In genomic region chr12:93668919-93669418, GRCh38 we compare ENCODE assay signal across 12 cellular contexts. TPM values are rescaled to one million over a fixed set of nuclear protein-coding genes. Genes with fewer than 3 reads are reported as not detected.
DNase-seq lines count a peak whose midpoint lies in the region; ATAC-seq, FAIRE-seq and TF ChIP-seq lines count a peak whose summit lies in the region.
"Had no signal": no experiment of that assay in that cellular context is flagged by ENCODE, and none has a peak within 500 bp of the region (broad histone marks: within the 10 kb centered on the region; RNA-seq: fewer than 3 reads in every experiment).

No MANE protein-coding gene starts in this region.

- H3K36me3 ChIP-seq in psoas muscle (ENCODE audit: insufficient read depth in 1 of 2, low read depth in 1 of 2) (no peaks in the 10 kb centered on the region), tibial nerve (no peaks in the 10 kb centered on the region)

- TF ChIP-seq POLR2A in tibial nerve (IDR thresholded peaks at IDR 0.05): no peak

- WGBS in psoas muscle, 3 donors: 90 to 96% (median 92%) methylated on average over 5 of the region's 5 CpGs
- 91 to 92% methylated on average over 5 of the region's 5 CpGs for WGBS in tibial nerve, 2 donors

- H3K9me3 Mint-ChIP-seq in activated B cell treated with CpG ODN at 0.5 μM for 24 hours (peaks cover 6% of the 10 kb centered on the region), mesothelial cell of epicardium (peaks cover 12% of the 10 kb centered on the region)

- H3K4me3 Mint-ChIP-seq in activated B cell treated with CpG ODN at 0.5 μM for 24 hours: no peak overlapping the region
- H3K4me3 Mint-ChIP-seq in mesothelial cell of epicardium: no peak overlapping the region
- H3K4me3 Mint-ChIP-seq: activated naive CD8-positive, alpha-beta T cell; CD14-positive monocyte; stimulated activated naive CD8-positive, alpha-beta T cell treated with anti-CD3 and anti-CD28 coated beads, Interleukin-15, Interleukin-2, amounts not matched to agents 100 ng/mL and 50 ng/mL, for 24 hours had no signal

- H3K27me3 ChIP-seq in psoas muscle (ENCODE audit: insufficient read depth in 3 of 3, low read length in 2 of 3) (no peaks in the 10 kb centered on the region), tibial nerve (no peaks in the 10 kb centered on the region)

- ATAC-seq in GM19438 (IDR thresholded peaks at IDR 0.05; ENCODE audit: low read depth, unreplicated experiment) (peak; percentile 81), HG02870 (IDR thresholded peaks at IDR 0.05; ENCODE audit: unreplicated experiment) (peak; percentile 58), activated B cell treated with CpG ODN at 0.5 μM for 24 hours (ENCODE audit: low read depth) (peak; percentile 40), psoas muscle (no peak)

- FAIRE-seq in GM18507 (lab: Jason Lieb, UNC): peak; percentile 79

- H3K27me3 Mint-ChIP-seq in activated B cell treated with CpG ODN at 0.5 μM for 24 hours: peaks cover 8% of the 10 kb centered on the region
- H3K27me3 Mint-ChIP-seq in mesothelial cell of epicardium (ENCODE audit: low read depth): no peaks in the 10 kb centered on the region

- POLR2A ChIA-PET in activated B cell treated with CpG ODN at 0.5 μM for 24 hours (lab: Charles Lee): no interaction called here

- TF ChIP-seq CTCF in activated B cell treated with CpG ODN at 0.5 μM for 24 hours (IDR thresholded peaks at IDR 0.05) (no peak), psoas muscle (IDR thresholded peaks at IDR 0.05) (no peak), tibial nerve (IDR thresholded peaks at IDR 0.05) (no peak), mesothelial cell of epicardium (IDR thresholded peaks at IDR 0.05; ENCODE audit: unreplicated experiment) (no peak)

- CTCF ChIA-PET in activated B cell treated with CpG ODN at 0.5 μM for 24 hours (lab: Charles Lee): no interaction called here

- no peak overlapping the region for H3K4me3 ChIP-seq in psoas muscle
- H3K4me3 ChIP-seq in tibial nerve: no peak overlapping the region

- intact Hi-C loops in activated B cell treated with CpG ODN at 0.5 μM for 24 hours (cut with micrococcal nuclease): no loop called here
- intact Hi-C loops in psoas muscle (cut with DNase I): loop anchor here in 1 of 2 donors (10.0 kb wide), 1 partner anchor 94 kb away; the partner anchor contains the start of gene SOCS2

- H3K36me3 Mint-ChIP-seq in activated B cell treated with CpG ODN at 0.5 μM for 24 hours (ENCODE audit: low read depth): no peaks in the 10 kb centered on the region
- no peaks in the 10 kb centered on the region for H3K36me3 Mint-ChIP-seq in mesothelial cell of epicardium
- H3K36me3 Mint-ChIP-seq: CD14-positive monocyte had no signal

- H3K4me1 Mint-ChIP-seq in activated B cell treated with CpG ODN at 0.5 μM for 24 hours: no peaks in the 10 kb centered on the region
- H3K4me1 Mint-ChIP-seq in mesothelial cell of epicardium: peaks cover 3% of the 10 kb centered on the region

- DNase-seq in GM18507 (ENCODE audit: extremely low spot score, insufficient read length, low read depth) (peak; percentile 15), activated B cell treated with CpG ODN at 0.5 μM for 24 hours (no peak), NCI-H446 treated with DMSO at 0.1 percent for 48 hours (lab: John Stamatoyannopoulos, UW) (no peak), psoas muscle (no peak), tibial nerve (ENCODE audit: low spot score in 2 of 2) (no peak), mesothelial cell of epicardium (ENCODE audit: low spot score in 2 of 2, unreplicated experiment in 2 of 2) (no peak)
- DNase-seq: posterior cingulate gyrus had no signal

- H3K9me3 ChIP-seq in psoas muscle (no peaks in the 10 kb centered on the region), tibial nerve (no peaks in the 10 kb centered on the region)

- H3K27ac ChIP-seq in psoas muscle (no peak overlapping the region), tibial nerve (no peak overlapping the region)

- no peak overlapping the region for H3K27ac Mint-ChIP-seq in activated B cell treated with CpG ODN at 0.5 μM for 24 hours
- H3K27ac Mint-ChIP-seq in mesothelial cell of epicardium: no peak overlapping the region
- H3K27ac Mint-ChIP-seq: activated naive CD8-positive, alpha-beta T cell; CD14-positive monocyte; stimulated activated naive CD8-positive, alpha-beta T cell treated with anti-CD3 and anti-CD28 coated beads, Interleukin-15, Interleukin-2, amounts not matched to agents 100 ng/mL and 50 ng/mL, for 24 hours had no signal

- TF ChIP-seq EP300 in tibial nerve (IDR thresholded peaks at IDR 0.05): no peak

- H3K4me1 ChIP-seq in psoas muscle (peaks cover 4% of the 10 kb centered on the region), tibial nerve (no peaks in the 10 kb centered on the region)

RNA-seq across cellular contexts. Expression of gene CRADD, which starts 8.2 kb away (rescaled TPM):
- total RNA-seq in activated B cell treated with CpG ODN at 0.5 μM for 24 hours: 10.3 and 15.3 TPM in 2 replicates
- 10 to 100 TPM; 12.7 to 21.1 (median 14.7) TPM for total RNA-seq in psoas muscle
- polyA plus RNA-seq in psoas muscle: 10 to 100 TPM; 11.0 to 12.1 (median 11.5) TPM
- 10 to 100 TPM; 51.0 to 86.3 (median 56.6) TPM for total RNA-seq in tibial nerve
- total RNA-seq in mesothelial cell of epicardium: 6.3 to 7.0 TPM (median 6.6 TPM) in 3 replicates

Comparison
In these comparisons a context has a peak if more than half of its experiments do, and no peak if none do; other contexts are left out.
1. ATAC-seq: peak in GM19438 (single experiment), HG02870 (single experiment) and activated B cell treated with CpG ODN at 0.5 μM for 24 hours (single experiment); none in psoas muscle (0 of 4).